9 cellular contexts compared by ENCODE assay signal in the genomic region with DNA sequence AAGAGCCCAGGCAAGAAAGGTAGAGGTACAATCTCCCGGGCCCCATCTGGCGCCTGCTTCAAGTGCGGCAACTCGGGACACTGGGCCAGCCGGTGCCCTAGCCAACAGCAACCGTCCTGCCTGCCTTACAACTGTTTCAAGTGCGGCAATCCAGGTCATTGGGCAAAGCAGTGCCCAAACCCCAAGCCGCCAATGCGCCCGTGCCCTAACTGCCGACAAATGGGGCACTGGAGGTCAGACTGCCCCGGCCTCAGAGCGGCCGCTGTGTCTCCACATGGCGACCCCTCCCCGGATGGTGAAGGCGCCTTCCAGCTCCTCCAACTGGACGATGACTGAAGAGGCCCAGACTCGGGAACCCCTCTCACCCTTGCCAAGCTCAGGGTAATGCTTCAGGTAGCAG. TPM values are rescaled to one million over a fixed set of nuclear protein-coding genes. Genes with fewer than 3 reads are reported as not detected.
"Had no signal": no experiment of that assay in that cellular context is flagged by ENCODE, and none has a peak within 500 bp of the region (broad histone marks: within the 10 kb centered on the region; RNA-seq: fewer than 3 reads in every experiment).

No MANE protein-coding gene starts in this region.

- DNase-seq: H9, HCEC 1CT, KBM-7 had no signal

- H2AFZ ChIP-seq: GM23338 had no signal

- H3K4me2 ChIP-seq: GM23338 had no signal

- ATAC-seq: GM23338, HepG2 had no signal

- H3K36me3 Mint-ChIP-seq: IgD-negative memory B cell had no signal

- H3K27ac Mint-ChIP-seq: GM23338, H9 had no signal

- H3K4me3 Mint-ChIP-seq: GM23338, H9, IgD-negative memory B cell had no signal

- H3K4me1 Mint-ChIP-seq: GM23338, H9, IgD-negative memory B cell had no signal

- H3K4me3 ChIP-seq: GM23338 had no signal

- H3K27ac ChIP-seq: HL-60 had no signal

RNA-seq across cellular contexts. Expression of a gene that starts 11.4 kb away (rescaled TPM):
- total RNA-seq: GM23338, H1, H9, HepG2, HT1080 had no signal
- polyA plus RNA-seq: GM23338, H1, HepG2, IgD-negative memory B cell had no signal

RNA-seq across cellular contexts. Expression of a gene that starts 37.6 kb away (rescaled TPM):
- total RNA-seq: GM23338, H1, H9, HepG2, HT1080 had no signal
- polyA plus RNA-seq: GM23338, H1, HepG2, IgD-negative memory B cell had no signal

RNA-seq across cellular contexts. Expression of a gene that starts 37.7 kb away (rescaled TPM):
- total RNA-seq: GM23338, H1, H9, HepG2, HT1080 had no signal
- polyA plus RNA-seq: GM23338, HepG2, IgD-negative memory B cell had no signal

RNA-seq across cellular contexts. Expression of a gene that starts 50.2 kb away (rescaled TPM):
- total RNA-seq: GM23338, H1, H9, HepG2, HT1080 had no signal
- polyA plus RNA-seq: GM23338, H1, HepG2, IgD-negative memory B cell had no signal

RNA-seq across cellular contexts. Expression of a gene that starts 56.2 kb away (rescaled TPM):
- total RNA-seq: H1, H9, HepG2, HT1080 had no signal
- polyA plus RNA-seq: GM23338, HepG2, IgD-negative memory B cell had no signal
